Comparison of ENCODE assay signal across 11 cellular contexts in genomic region chr2:126733795-126734194, GRCh38.
"Had no signal": no experiment of that assay in that cellular context is flagged by ENCODE, and none has a peak within 500 bp of the region (broad histone marks: within the 10 kb centered on the region; RNA-seq: fewer than 3 reads in every experiment).

No MANE protein-coding gene starts in this region.

- H3K27ac ChIP-seq: GM23248 had no signal

- DNase-seq: GM23248, GOT3, H7, H9, HCEC 1CT, HFFc6 had no signal

- ATAC-seq: GM23338, HCT116 had no signal

- H3K4me3 ChIP-seq: GM23248, GM23338, HAP-1 had no signal

- H3K36me3 ChIP-seq: HAP-1 had no signal

- H3K9me3 ChIP-seq: HAP-1 had no signal

- H3K4me2 ChIP-seq: GM23338 had no signal

- H2AFZ ChIP-seq: GM23248, GM23338 had no signal

- H3K9ac ChIP-seq: GM23248 had no signal

- H3K4me1 ChIP-seq: HAP-1 had no signal

- FAIRE-seq: H1, H54 had no signal
